Comparison of ENCODE assay signal across 1 cellular context in the genomic region with DNA sequence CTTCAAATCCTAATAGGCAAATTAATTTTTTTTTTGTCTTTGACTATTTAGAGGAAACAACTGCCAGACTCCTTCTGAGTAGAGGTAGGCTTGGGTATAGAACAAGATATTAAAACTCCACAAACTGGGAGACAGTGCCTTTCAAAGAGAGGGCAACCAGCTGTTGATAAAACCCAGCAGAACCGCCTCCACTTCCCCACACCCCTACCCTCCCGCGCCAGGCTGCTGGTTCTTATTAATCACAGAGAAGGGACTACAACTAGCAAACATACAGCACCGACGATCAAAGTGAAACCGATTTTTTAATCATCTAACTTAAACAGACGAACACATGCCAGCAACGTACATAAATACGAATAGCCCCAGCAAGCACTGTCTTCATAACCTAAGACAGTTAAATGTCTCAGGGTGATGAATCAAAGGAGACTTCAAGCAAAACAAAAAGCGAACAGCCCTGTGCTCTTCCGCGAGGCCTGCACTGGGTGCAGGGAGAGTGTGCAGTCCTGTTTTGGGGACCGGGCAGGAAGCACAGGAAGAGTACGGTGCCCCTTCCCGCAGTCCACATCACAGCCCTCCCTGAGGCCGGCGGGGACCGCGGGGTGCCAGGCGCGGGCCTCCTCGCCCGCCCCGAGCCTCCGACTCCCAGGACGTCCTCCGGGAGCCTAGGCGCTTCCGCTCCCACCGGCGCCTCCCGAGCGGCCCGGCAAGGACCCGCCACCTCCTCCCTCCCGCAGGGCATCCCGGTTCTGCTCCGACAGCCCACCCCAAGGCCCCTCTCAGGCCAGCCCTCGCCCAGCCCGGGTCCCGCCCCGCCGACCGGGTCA.
TF ChIP-seq lines count a peak whose summit lies in the region.

No MANE protein-coding gene starts in this region.

TF ChIP-seq in GM23338, 12 proteins besides CTCF, POLR2A, EP300 and RAD21 (continued from another document):
- TF ChIP-seq, protein P1, sequence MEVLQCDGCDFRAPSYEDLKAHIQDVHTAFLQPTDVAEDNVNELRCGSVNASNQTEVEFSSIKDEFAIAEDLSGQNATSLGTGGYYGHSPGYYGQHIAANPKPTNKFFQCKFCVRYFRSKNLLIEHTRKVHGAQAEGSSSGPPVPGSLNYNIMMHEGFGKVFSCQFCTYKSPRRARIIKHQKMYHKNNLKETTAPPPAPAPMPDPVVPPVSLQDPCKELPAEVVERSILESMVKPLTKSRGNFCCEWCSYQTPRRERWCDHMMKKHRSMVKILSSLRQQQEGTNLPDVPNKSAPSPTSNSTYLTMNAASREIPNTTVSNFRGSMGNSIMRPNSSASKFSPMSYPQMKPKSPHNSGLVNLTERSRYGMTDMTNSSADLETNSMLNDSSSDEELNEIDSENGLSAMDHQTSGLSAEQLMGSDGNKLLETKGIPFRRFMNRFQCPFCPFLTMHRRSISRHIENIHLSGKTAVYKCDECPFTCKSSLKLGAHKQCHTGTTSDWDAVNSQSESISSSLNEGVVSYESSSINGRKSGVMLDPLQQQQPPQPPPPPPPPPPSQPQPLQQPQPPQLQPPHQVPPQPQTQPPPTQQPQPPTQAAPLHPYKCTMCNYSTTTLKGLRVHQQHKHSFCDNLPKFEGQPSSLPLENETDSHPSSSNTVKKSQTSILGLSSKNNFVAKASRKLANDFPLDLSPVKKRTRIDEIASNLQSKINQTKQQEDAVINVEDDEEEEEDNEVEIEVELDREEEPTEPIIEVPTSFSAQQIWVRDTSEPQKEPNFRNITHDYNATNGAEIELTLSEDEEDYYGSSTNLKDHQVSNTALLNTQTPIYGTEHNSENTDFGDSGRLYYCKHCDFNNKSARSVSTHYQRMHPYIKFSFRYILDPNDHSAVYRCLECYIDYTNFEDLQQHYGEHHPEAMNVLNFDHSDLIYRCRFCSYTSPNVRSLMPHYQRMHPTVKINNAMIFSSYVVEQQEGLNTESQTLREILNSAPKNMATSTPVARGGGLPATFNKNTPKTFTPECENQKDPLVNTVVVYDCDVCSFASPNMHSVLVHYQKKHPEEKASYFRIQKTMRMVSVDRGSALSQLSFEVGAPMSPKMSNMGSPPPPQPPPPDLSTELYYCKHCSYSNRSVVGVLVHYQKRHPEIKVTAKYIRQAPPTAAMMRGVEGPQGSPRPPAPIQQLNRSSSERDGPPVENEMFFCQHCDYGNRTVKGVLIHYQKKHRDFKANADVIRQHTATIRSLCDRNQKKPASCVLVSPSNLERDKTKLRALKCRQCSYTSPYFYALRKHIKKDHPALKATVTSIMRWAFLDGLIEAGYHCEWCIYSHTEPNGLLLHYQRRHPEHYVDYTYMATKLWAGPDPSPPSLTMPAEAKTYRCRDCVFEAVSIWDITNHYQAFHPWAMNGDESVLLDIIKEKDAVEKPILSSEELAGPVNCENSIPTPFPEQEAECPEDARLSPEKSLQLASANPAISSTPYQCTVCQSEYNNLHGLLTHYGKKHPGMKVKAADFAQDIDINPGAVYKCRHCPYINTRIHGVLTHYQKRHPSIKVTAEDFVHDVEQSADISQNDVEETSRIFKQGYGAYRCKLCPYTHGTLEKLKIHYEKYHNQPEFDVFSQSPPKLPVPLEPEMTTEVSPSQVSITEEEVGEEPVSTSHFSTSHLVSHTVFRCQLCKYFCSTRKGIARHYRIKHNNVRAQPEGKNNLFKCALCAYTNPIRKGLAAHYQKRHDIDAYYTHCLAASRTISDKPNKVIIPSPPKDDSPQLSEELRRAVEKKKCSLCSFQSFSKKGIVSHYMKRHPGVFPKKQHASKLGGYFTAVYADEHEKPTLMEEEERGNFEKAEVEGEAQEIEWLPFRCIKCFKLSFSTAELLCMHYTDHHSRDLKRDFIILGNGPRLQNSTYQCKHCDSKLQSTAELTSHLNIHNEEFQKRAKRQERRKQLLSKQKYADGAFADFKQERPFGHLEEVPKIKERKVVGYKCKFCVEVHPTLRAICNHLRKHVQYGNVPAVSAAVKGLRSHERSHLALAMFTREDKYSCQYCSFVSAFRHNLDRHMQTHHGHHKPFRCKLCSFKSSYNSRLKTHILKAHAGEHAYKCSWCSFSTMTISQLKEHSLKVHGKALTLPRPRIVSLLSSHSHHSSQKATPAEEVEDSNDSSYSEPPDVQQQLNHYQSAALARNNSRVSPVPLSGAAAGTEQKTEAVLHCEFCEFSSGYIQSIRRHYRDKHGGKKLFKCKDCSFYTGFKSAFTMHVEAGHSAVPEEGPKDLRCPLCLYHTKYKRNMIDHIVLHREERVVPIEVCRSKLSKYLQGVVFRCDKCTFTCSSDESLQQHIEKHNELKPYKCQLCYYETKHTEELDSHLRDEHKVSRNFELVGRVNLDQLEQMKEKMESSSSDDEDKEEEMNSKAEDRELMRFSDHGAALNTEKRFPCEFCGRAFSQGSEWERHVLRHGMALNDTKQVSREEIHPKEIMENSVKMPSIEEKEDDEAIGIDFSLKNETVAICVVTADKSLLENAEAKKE (CRISPR knock-in tag; IDR thresholded peaks at IDR 0.05), result no peak
- TF ChIP-seq ZNF114 (CRISPR knock-in tag; IDR thresholded peaks at IDR 0.05) (no peak), STAT1 (IDR thresholded peaks at IDR 0.05; ENCODE audit: unreplicated experiment) (no peak), EZH2phosphoT487 (IDR thresholded peaks at IDR 0.05; ENCODE audit: unreplicated experiment) (no peak)
